12 cellular contexts compared by ENCODE assay signal in the genomic region with DNA sequence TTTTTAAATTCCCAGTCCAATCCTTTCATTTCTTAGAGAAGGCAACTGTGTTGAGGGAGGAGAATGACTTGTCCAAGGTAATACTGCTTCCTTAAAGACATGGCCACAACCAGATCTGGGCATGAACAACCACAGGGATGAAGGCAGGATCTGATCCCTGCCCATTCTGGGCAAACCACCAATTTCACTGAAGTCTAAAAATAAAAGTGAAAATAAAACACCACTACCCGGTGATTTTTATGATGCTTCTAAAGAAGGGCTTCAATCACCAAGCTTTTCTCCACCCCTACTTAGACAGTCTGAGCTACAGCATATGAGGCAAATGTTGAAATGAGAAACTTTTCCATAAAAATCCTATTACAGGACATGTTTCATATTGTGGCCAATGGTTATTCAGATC.
DNase-seq lines count a peak whose midpoint lies in the region; ATAC-seq lines count a peak whose summit lies in the region.
"Had no signal": no experiment of that assay in that cellular context is flagged by ENCODE, and none has a peak within 500 bp of the region (broad histone marks: within the 10 kb centered on the region; RNA-seq: fewer than 3 reads in every experiment).

No MANE protein-coding gene starts in this region.

- peaks cover 12% of the 10 kb centered on the region for H3K36me3 Mint-ChIP-seq in T-helper 1 cell treated with Interleukin-12 subunit alpha and Interleukin-12 subunit beta and Interleukin-4 antibody, amounts not matched to agents 30 μg/mL and 1 μg/mL, for 36 hours (ENCODE audit: low read depth)
- peaks cover 0 to 18% (median 0%) of the 10 kb centered on the region in 5 donors for H3K36me3 Mint-ChIP-seq in naive thymus-derived CD4-positive, alpha-beta T cell

- H3K27me3 ChIP-seq in ACC112 (ENCODE audit: insufficient read depth, low read length) = no peaks in the 10 kb centered on the region
- H3K27me3 ChIP-seq in naive thymus-derived CD4-positive, alpha-beta T cell (ENCODE audit: control insufficient read depth in 2 of 2, insufficient read depth in 2 of 2, low read length in 2 of 2) = no peaks in the 10 kb centered on the region
- H3K27me3 ChIP-seq: upper lobe of left lung had no signal

- peak overlapping the region; percentile 80 for H3K4me3 Mint-ChIP-seq in T-helper 1 cell treated with Interleukin-12 subunit alpha and Interleukin-12 subunit beta and Interleukin-4 antibody, amounts not matched to agents 30 μg/mL and 1 μg/mL, for 36 hours
- peak overlapping the region in 1 of 10 donors; percentile 73 for H3K4me3 Mint-ChIP-seq in naive thymus-derived CD4-positive, alpha-beta T cell

- peak overlapping the region; percentile 10; the same call in 1 of the 2 replicates for H3K27ac ChIP-seq in ACC112 (ENCODE audit: low read depth, low read length)
- no peak overlapping the region for H3K27ac ChIP-seq in naive thymus-derived CD4-positive, alpha-beta T cell (ENCODE audit: low read depth, low read length)
- H3K27ac ChIP-seq: C4-2B, upper lobe of left lung had no signal

- peak; percentile 37 for ATAC-seq in GM19463 (IDR thresholded peaks at IDR 0.05; ENCODE audit: unreplicated experiment)
- ATAC-seq in naive thymus-derived CD4-positive, alpha-beta T cell = no peak

- no peak overlapping the region for H3K4me3 ChIP-seq in ACC112 (ENCODE audit: low read depth, low read length)
- H3K4me3 ChIP-seq in naive thymus-derived CD4-positive, alpha-beta T cell (ENCODE audit: low read length) = no peak overlapping the region
- H3K4me3 ChIP-seq: upper lobe of left lung had no signal

- POLR2A ChIA-PET in naive thymus-derived CD4-positive, alpha-beta T cell (lab: Charles Lee) = no interaction called here

- peaks cover 81% of the 10 kb centered on the region for H3K79me2 ChIP-seq in ACC112 (ENCODE audit: control insufficient read depth, insufficient read depth, low read length, unreplicated experiment)

- CTCF ChIA-PET in naive thymus-derived CD4-positive, alpha-beta T cell (lab: Charles Lee) = interaction anchor here (0.7 kb wide), 1 partner anchor 22 kb away, joined by 3 read pairs; no protein-coding TSS in a partner anchor

- DNase-seq in lung microvascular endothelial cell (ENCODE audit: low read depth in 2 of 2) (peak; percentile 42 to 47), NCI-H1694 (lab: John Stamatoyannopoulos, UW) (no peak), iPS-NIHi11 (ENCODE audit: low spot score) (no peak)
- no peak for DNase-seq in activated CD4-positive, CD25-positive, alpha-beta regulatory T cell treated with anti-CD3 and anti-CD28 coated beads, Interleukin-2, amount 50 U/mL, for 72 hours
- DNase-seq in naive thymus-derived CD4-positive, alpha-beta T cell = no peak
- DNase-seq: GF-D8, H7, upper lobe of left lung had no signal

- H3K9me3 Mint-ChIP-seq in T-helper 1 cell treated with Interleukin-12 subunit alpha and Interleukin-12 subunit beta and Interleukin-4 antibody, amounts not matched to agents 30 μg/mL and 1 μg/mL, for 36 hours = peaks cover 16% of the 10 kb centered on the region
- H3K9me3 Mint-ChIP-seq in naive thymus-derived CD4-positive, alpha-beta T cell = peaks cover 0 to 6% (median 0%) of the 10 kb centered on the region in 11 donors

- peak overlapping the region; percentile 86 for H3K27ac Mint-ChIP-seq in T-helper 1 cell treated with Interleukin-12 subunit alpha and Interleukin-12 subunit beta and Interleukin-4 antibody, amounts not matched to agents 30 μg/mL and 1 μg/mL, for 36 hours
- H3K27ac Mint-ChIP-seq in naive thymus-derived CD4-positive, alpha-beta T cell = peak overlapping the region in 1 of 9 donors; percentile 92

- 0 out of 2 replicates have a peak, but pooled peaks cover 9% of the 10 kb centered on the region for H3K36me3 ChIP-seq in ACC112 (ENCODE audit: insufficient read depth, low read length)
- no peaks in the 10 kb centered on the region for H3K36me3 ChIP-seq in naive thymus-derived CD4-positive, alpha-beta T cell (ENCODE audit: control insufficient read depth in 2 of 3, insufficient read depth in 3 of 3, low read length in 3 of 3)
- H3K36me3 ChIP-seq: upper lobe of left lung had no signal

- peaks cover 47% of the 10 kb centered on the region for H3K4me1 Mint-ChIP-seq in T-helper 1 cell treated with Interleukin-12 subunit alpha and Interleukin-12 subunit beta and Interleukin-4 antibody, amounts not matched to agents 30 μg/mL and 1 μg/mL, for 36 hours (ENCODE audit: low read depth)
- peaks cover 0 to 51% (median 0%) of the 10 kb centered on the region in 7 donors for H3K4me1 Mint-ChIP-seq in naive thymus-derived CD4-positive, alpha-beta T cell

- intact Hi-C loops in naive thymus-derived CD4-positive, alpha-beta T cell (cut with micrococcal nuclease) = loop anchor here in 1 of 2 donors (1.0 kb wide), 1 partner anchor 9 kb away; no protein-coding TSS in a partner anchor

- peaks cover 78% of the 10 kb centered on the region for H3K4me1 ChIP-seq in ACC112 (ENCODE audit: control insufficient read depth, insufficient read depth, low read length, unreplicated experiment)
- no peaks in the 10 kb centered on the region for H3K4me1 ChIP-seq in naive thymus-derived CD4-positive, alpha-beta T cell (ENCODE audit: control insufficient read depth in 2 of 2, insufficient read depth in 2 of 2, low read length in 2 of 2)

- peaks cover 3% of the 10 kb centered on the region for H3K27me3 Mint-ChIP-seq in T-helper 1 cell treated with Interleukin-12 subunit alpha and Interleukin-12 subunit beta and Interleukin-4 antibody, amounts not matched to agents 30 μg/mL and 1 μg/mL, for 36 hours (ENCODE audit: low read depth)
- H3K27me3 Mint-ChIP-seq in naive thymus-derived CD4-positive, alpha-beta T cell = peaks cover 0 to 4% (median 0%) of the 10 kb centered on the region in 5 donors

- no peaks in the 10 kb centered on the region for H3K9me3 ChIP-seq in naive thymus-derived CD4-positive, alpha-beta T cell (ENCODE audit: control insufficient read depth in 2 of 3, low read length in 3 of 3)
- H3K9me3 ChIP-seq: upper lobe of left lung had no signal

- H2AFZ ChIP-seq in ACC112 (ENCODE audit: low read length, unreplicated experiment) = no peak overlapping the region

Comparison
In these comparisons a context has a peak if more than half of its experiments do, and no peak if none do; other contexts are left out.
1. DNase-seq: peak in lung microvascular endothelial cell (2 of 2); none in NCI-H1694 (single experiment), iPS-NIHi11 (single experiment), activated CD4-positive, CD25-positive, alpha-beta regulatory T cell treated with anti-CD3 and anti-CD28 coated beads, Interleukin-2, amount 50 U/mL, for 72 hours (single experiment) and naive thymus-derived CD4-positive, alpha-beta T cell (0 of 9).